1 cellular context compared by ENCODE assay signal in the genomic region with DNA sequence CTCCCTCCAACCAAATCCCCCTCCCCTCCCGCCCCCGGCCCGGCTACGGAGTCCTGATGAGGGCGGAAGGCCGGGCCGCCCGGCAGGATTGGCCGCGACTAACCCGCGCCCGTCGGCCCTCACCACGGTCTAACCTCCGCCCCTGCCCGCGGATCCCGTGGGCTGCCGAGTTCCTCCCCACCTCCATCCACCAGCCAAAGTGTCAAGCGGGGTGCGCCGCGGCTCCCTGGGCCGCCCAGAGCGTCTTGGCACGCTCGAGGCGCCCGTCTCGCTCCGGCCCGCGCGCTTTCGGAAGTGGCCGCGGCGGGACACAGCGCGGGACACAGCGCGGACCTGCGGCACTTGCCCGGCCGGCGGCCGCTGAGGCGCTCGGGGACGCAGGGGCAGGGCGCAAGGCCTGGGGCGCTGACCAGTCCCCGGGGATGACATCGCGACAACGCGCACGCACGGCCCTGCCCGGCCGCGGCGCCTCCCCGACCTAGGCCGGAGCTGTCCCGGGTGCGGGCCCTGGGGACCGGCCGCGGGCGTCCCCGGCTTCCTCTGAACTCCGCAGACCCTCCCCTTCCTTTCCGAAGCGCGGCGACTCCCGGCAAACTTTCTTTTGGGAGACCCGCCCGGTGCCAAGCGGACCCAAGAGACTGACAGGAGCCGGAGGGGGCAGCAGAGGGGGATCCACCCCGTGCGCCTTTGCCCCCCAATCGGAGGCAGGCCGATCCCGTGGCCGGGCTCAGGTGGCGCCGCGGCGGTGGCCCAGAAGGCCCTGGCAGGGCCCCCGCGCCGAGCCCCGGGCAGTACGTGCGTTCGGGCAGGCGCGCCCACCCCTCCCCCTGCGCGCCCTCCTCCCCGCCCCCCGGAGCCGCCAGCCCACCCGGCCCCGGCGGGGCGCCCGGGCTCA.
TF ChIP-seq lines count a peak whose summit lies in the region.

No MANE protein-coding gene starts in this region.

TF ChIP-seq in H1, 55 proteins besides CTCF, POLR2A, EP300 and RAD21:
- TF ChIP-seq EGR1 (IDR thresholded peaks at IDR 0.05; ENCODE audit: borderline replicate concordance, low read depth, low read length) (peak; percentile 49; the same call in 1 of the 2 replicates), NRF1 (IDR thresholded peaks at IDR 0.05; ENCODE audit: low read depth, low read length) (no peak), JUND (IDR thresholded peaks at IDR 0.05; ENCODE audit: low read length) (no peak), RBBP5 (IDR thresholded peaks at IDR 0.05; ENCODE audit: borderline replicate concordance, low read depth, low read length) (peak; percentile 93), KDM4A (IDR thresholded peaks at IDR 0.05; ENCODE audit: low read depth, low read length, severe bottlenecking) (peak; percentile 24), ASH2L (IDR thresholded peaks at IDR 0.05; ENCODE audit: low read length) (peak; percentile 3), RNF2 (IDR thresholded peaks at IDR 0.05; ENCODE audit: borderline replicate concordance, low read depth, low read length, missing control alignments, poor library complexity, severe bottlenecking) (no peak)
